In the genomic region with DNA sequence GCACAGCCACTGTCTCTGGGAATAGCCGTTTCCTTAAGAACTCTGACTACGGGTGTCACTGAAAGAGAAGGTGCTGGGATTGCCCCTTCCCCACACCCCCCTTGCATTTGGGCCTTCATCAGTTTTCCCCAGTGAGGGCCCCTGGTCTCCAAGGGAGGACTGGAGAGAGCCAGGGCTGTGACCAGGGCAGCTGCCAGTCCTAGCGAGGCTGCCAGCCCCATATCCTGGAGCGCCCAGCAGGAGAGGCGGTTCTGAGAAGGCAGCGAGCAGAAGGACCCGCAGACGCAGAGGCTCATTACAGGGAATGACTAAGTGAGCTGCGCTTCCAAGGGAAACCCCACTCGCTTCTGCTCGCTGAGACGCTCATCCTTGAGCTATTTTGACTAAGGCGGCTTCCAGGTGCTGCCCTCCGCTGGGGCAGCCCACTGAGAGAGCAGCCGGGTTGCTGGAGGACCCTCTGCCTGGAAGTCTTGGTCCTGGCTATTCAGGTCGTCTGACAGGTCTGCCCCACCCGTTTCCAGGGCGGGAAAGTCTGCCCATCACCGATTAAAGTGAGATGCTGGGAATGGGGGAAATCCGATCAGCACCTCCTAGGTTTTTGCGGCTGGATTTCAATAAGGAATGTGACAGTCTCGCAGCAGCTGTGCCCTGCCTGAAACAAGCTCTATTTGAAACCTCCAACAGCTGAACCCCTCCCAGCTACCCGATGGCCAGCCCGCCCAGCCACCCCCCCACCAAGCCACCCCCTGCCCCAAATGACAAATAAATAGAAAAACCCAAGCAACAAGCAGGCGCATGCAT, we compare ENCODE assay signal across 8 cellular contexts. TPM values are rescaled to one million over a fixed set of nuclear protein-coding genes. Genes with fewer than 3 reads are reported as not detected.
DNase-seq lines count a peak whose midpoint lies in the region; ATAC-seq and TF ChIP-seq lines count a peak whose summit lies in the region.

No MANE protein-coding gene starts in this region.

- TF ChIP-seq CTCF in GM12875 (IDR thresholded peaks at IDR 0.05; ENCODE audit: borderline replicate concordance, insufficient read depth, low read depth, low read length) (no peak), epithelial cell of proximal tubule (conservative IDR thresholded peaks at IDR 0.05; ENCODE audit: low read depth, low read length) (peak; percentile 6)

- peak overlapping the region; percentile 27 for H3K4me3 ChIP-seq in GM12875 (ENCODE audit: low read depth, low read length)
- H3K4me3 ChIP-seq in epithelial cell of proximal tubule (ENCODE audit: low read depth, low read length), result no peak overlapping the region

- ATAC-seq in HG02678 (IDR thresholded peaks at IDR 0.05; ENCODE audit: unreplicated experiment), result no peak
- ATAC-seq in HG02970 (IDR thresholded peaks at IDR 0.05; ENCODE audit: low FRiP score, unreplicated experiment), result no peak
- no peak for ATAC-seq in GM18909 (IDR thresholded peaks at IDR 0.05; ENCODE audit: poor library complexity, unreplicated experiment)

- intact Hi-C loops in posterior cingulate gyrus (cut with DNase I), result loop anchor here (5.0 kb wide), 1 partner anchor 95 kb away; no protein-coding TSS in a partner anchor

- DNase-seq in NCI-H2227 (lab: John Stamatoyannopoulos, UW; ENCODE audit: unreplicated experiment) (peak; percentile 74), epithelial cell of proximal tubule (ENCODE audit: low read depth) (peak; percentile 40), posterior cingulate gyrus (peak in 9 of 10 donors; percentile 38 to 92 (median 57)), NCI-H1092 treated with DMSO at 0.1 percent for 48 hours (lab: John Stamatoyannopoulos, UW) (no peak)

RNA-seq across cellular contexts. Expression of a gene that starts 2.9 kb away (rescaled TPM):
- total RNA-seq in epithelial cell of proximal tubule, result under 0.01 TPM in 1 of 2 replicates, not detected in the other
